Comparison of ENCODE assay signal across 1 cellular context in the genomic region with DNA sequence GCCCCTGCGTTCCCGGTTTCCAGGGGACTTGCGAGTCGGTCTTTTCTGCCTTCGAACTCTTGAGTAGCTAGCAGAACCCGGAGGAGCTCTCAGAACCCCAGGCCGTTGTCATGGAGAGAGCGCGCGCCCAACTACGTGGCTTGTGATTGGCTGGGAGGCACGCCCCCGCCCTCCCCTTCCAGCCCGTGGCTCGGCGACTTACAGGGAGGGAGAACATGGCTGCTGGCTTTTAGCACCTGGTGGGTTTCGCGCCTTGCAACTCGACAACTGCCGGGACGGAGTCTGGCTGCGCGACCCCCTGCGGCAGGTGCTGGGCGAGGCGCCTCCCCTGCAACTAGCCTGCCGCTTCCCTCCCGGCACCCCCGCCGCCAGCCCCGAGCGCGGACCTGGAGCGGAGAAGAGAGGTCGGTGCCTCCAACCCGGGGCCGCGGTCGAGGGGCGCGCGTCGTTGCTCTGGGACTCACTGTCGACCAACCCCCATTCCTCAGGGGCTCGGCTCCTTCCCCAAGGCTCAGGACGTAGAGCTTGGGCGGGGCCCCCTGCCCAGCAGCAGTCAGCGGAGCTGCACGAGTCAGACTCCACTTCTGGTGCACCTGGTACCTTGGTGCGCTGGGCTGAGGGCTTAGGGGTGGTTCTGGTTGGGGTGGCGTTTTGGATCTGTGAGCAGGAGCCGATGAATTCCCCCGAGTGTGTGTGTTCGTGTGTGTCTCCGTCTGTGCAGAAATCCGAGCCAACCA.
TF ChIP-seq lines count a peak whose summit lies in the region.

No MANE protein-coding gene starts in this region.

TF ChIP-seq in HepG2, 621 proteins besides CTCF, POLR2A, EP300 and RAD21 (continued from another document and continues in another):
- TF ChIP-seq ZNF225 (CRISPR knock-in tag; IDR thresholded peaks at IDR 0.05) (no peak; the same call in 1 of the 2 replicates), AGO1 (IDR thresholded peaks at IDR 0.05; ENCODE audit: low read depth, low read length, poor library complexity, severe bottlenecking) (peak; percentile 60), SCMH1 (CRISPR knock-in tag; IDR thresholded peaks at IDR 0.05; ENCODE audit: borderline replicate concordance) (no peak), TCF7 (IDR thresholded peaks at IDR 0.05; ENCODE audit: low read depth) (no peak), SMC3 (IDR thresholded peaks at IDR 0.05; ENCODE audit: low read length) (no peak), THAP11 (CRISPR knock-in tag; IDR thresholded peaks at IDR 0.05) (peak; percentile 88), SP1 (IDR thresholded peaks at IDR 0.05) (no peak), SP1 (CRISPR knock-in tag; IDR thresholded peaks at IDR 0.05) (peak; percentile 85), ZNF777 (CRISPR knock-in tag; IDR thresholded peaks at IDR 0.05) (peak; percentile 85), MBD4 (IDR thresholded peaks at IDR 0.05; ENCODE audit: borderline replicate concordance, low read length) (no peak), ZNF207 (IDR thresholded peaks at IDR 0.05; ENCODE audit: borderline replicate concordance) (no peak), FIP1L1 (IDR thresholded peaks at IDR 0.05; ENCODE audit: borderline replicate concordance, insufficient read depth, low read depth, low read length) (no peak), NFKBIZ (CRISPR knock-in tag; IDR thresholded peaks at IDR 0.05) (peak; percentile 91), HOXA9 (CRISPR knock-in tag; IDR thresholded peaks at IDR 0.05; ENCODE audit: borderline replicate concordance) (peak; percentile 90; the same call in 1 of the 2 replicates), HDAC2 (CRISPR knock-in tag; IDR thresholded peaks at IDR 0.05) (peak; percentile 69), STAT5B (CRISPR knock-in tag; IDR thresholded peaks at IDR 0.05) (peak; percentile 86; the same call in 1 of the 2 replicates), ZNF766 (CRISPR knock-in tag; IDR thresholded peaks at IDR 0.05; ENCODE audit: borderline replicate concordance) (peak; percentile 99), ZBTB1 (CRISPR knock-in tag; IDR thresholded peaks at IDR 0.05; ENCODE audit: borderline replicate concordance) (0 out of 2 replicates have a peak, but pooled peaks have one; percentile 48), RORA (CRISPR knock-in tag; IDR thresholded peaks at IDR 0.05) (no peak), EHMT2 (IDR thresholded peaks at IDR 0.05; ENCODE audit: borderline replicate concordance, low read depth, low read length) (no peak), KLF15 (CRISPR knock-in tag; IDR thresholded peaks at IDR 0.05; ENCODE audit: borderline replicate concordance) (peak; percentile 95; the same call in 1 of the 2 replicates), ZNF329 (CRISPR knock-in tag; IDR thresholded peaks at IDR 0.05; ENCODE audit: low read depth) (peak; percentile 83), HNRNPK (IDR thresholded peaks at IDR 0.05; ENCODE audit: low read depth, low read length, poor library complexity, severe bottlenecking) (no peak), SALL2 (CRISPR knock-in tag; IDR thresholded peaks at IDR 0.05) (peak; percentile 97), EEA1 (CRISPR knock-in tag; IDR thresholded peaks at IDR 0.05; ENCODE audit: borderline replicate concordance) (peak; percentile 94; the same call in 1 of the 2 replicates), ZNF3 (CRISPR knock-in tag; IDR thresholded peaks at IDR 0.05) (no peak), ZFP36 (IDR thresholded peaks at IDR 0.05; ENCODE audit: borderline replicate concordance, low read depth, low read length, partially characterized antibody) (no peak), ZNF670 (CRISPR knock-in tag; IDR thresholded peaks at IDR 0.05; ENCODE audit: borderline replicate concordance) (peak; percentile 88; the same call in 1 of the 2 replicates), ZNF326 (CRISPR knock-in tag; IDR thresholded peaks at IDR 0.05; ENCODE audit: borderline replicate concordance) (no peak), SP5 (CRISPR knock-in tag; IDR thresholded peaks at IDR 0.05; ENCODE audit: borderline replicate concordance, low read depth) (peak; percentile 44; the same call in 1 of the 2 replicates), ZNF879 (CRISPR knock-in tag; IDR thresholded peaks at IDR 0.05) (peak; percentile 93; the same call in 1 of the 2 replicates)
- TF ChIP-seq, protein P1, sequence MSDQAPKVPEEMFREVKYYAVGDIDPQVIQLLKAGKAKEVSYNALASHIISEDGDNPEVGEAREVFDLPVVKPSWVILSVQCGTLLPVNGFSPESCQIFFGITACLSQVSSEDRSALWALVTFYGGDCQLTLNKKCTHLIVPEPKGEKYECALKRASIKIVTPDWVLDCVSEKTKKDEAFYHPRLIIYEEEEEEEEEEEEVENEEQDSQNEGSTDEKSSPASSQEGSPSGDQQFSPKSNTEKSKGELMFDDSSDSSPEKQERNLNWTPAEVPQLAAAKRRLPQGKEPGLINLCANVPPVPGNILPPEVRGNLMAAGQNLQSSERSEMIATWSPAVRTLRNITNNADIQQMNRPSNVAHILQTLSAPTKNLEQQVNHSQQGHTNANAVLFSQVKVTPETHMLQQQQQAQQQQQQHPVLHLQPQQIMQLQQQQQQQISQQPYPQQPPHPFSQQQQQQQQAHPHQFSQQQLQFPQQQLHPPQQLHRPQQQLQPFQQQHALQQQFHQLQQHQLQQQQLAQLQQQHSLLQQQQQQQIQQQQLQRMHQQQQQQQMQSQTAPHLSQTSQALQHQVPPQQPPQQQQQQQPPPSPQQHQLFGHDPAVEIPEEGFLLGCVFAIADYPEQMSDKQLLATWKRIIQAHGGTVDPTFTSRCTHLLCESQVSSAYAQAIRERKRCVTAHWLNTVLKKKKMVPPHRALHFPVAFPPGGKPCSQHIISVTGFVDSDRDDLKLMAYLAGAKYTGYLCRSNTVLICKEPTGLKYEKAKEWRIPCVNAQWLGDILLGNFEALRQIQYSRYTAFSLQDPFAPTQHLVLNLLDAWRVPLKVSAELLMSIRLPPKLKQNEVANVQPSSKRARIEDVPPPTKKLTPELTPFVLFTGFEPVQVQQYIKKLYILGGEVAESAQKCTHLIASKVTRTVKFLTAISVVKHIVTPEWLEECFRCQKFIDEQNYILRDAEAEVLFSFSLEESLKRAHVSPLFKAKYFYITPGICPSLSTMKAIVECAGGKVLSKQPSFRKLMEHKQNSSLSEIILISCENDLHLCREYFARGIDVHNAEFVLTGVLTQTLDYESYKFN (CRISPR knock-in tag; conservative IDR thresholded peaks at IDR 0.05), result 0 out of 2 replicates have a peak, but pooled peaks have one; percentile 34
- TF ChIP-seq, protein P2, sequence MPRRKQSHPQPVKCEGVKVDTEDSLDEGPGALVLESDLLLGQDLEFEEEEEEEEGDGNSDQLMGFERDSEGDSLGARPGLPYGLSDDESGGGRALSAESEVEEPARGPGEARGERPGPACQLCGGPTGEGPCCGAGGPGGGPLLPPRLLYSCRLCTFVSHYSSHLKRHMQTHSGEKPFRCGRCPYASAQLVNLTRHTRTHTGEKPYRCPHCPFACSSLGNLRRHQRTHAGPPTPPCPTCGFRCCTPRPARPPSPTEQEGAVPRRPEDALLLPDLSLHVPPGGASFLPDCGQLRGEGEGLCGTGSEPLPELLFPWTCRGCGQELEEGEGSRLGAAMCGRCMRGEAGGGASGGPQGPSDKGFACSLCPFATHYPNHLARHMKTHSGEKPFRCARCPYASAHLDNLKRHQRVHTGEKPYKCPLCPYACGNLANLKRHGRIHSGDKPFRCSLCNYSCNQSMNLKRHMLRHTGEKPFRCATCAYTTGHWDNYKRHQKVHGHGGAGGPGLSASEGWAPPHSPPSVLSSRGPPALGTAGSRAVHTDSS (CRISPR knock-in tag; conservative IDR thresholded peaks at IDR 0.05), result 0 out of 2 replicates have a peak, but pooled peaks have one; percentile 38
- TF ChIP-seq, protein P3, sequence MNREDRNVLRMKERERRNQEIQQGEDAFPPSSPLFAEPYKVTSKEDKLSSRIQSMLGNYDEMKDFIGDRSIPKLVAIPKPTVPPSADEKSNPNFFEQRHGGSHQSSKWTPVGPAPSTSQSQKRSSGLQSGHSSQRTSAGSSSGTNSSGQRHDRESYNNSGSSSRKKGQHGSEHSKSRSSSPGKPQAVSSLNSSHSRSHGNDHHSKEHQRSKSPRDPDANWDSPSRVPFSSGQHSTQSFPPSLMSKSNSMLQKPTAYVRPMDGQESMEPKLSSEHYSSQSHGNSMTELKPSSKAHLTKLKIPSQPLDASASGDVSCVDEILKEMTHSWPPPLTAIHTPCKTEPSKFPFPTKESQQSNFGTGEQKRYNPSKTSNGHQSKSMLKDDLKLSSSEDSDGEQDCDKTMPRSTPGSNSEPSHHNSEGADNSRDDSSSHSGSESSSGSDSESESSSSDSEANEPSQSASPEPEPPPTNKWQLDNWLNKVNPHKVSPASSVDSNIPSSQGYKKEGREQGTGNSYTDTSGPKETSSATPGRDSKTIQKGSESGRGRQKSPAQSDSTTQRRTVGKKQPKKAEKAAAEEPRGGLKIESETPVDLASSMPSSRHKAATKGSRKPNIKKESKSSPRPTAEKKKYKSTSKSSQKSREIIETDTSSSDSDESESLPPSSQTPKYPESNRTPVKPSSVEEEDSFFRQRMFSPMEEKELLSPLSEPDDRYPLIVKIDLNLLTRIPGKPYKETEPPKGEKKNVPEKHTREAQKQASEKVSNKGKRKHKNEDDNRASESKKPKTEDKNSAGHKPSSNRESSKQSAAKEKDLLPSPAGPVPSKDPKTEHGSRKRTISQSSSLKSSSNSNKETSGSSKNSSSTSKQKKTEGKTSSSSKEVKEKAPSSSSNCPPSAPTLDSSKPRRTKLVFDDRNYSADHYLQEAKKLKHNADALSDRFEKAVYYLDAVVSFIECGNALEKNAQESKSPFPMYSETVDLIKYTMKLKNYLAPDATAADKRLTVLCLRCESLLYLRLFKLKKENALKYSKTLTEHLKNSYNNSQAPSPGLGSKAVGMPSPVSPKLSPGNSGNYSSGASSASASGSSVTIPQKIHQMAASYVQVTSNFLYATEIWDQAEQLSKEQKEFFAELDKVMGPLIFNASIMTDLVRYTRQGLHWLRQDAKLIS (CRISPR knock-in tag; IDR thresholded peaks at IDR 0.05), result no peak
- TF ChIP-seq, protein P4, sequence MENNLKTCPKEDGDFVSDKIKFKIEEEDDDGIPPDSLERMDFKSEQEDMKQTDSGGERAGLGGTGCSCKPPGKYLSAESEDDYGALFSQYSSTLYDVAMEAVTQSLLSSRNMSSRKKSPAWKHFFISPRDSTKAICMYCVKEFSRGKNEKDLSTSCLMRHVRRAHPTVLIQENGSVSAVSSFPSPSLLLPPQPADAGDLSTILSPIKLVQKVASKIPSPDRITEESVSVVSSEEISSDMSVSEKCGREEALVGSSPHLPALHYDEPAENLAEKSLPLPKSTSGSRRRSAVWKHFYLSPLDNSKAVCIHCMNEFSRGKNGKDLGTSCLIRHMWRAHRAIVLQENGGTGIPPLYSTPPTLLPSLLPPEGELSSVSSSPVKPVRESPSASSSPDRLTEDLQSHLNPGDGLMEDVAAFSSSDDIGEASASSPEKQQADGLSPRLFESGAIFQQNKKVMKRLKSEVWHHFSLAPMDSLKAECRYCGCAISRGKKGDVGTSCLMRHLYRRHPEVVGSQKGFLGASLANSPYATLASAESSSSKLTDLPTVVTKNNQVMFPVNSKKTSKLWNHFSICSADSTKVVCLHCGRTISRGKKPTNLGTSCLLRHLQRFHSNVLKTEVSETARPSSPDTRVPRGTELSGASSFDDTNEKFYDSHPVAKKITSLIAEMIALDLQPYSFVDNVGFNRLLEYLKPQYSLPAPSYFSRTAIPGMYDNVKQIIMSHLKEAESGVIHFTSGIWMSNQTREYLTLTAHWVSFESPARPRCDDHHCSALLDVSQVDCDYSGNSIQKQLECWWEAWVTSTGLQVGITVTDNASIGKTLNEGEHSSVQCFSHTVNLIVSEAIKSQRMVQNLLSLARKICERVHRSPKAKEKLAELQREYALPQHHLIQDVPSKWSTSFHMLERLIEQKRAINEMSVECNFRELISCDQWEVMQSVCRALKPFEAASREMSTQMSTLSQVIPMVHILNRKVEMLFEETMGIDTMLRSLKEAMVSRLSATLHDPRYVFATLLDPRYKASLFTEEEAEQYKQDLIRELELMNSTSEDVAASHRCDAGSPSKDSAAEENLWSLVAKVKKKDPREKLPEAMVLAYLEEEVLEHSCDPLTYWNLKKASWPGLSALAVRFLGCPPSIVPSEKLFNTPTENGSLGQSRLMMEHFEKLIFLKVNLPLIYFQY (CRISPR knock-in tag; IDR thresholded peaks at IDR 0.05; ENCODE audit: borderline replicate concordance), result peak; percentile 72; the same call in 1 of the 2 replicates
- TF ChIP-seq, protein P5, sequence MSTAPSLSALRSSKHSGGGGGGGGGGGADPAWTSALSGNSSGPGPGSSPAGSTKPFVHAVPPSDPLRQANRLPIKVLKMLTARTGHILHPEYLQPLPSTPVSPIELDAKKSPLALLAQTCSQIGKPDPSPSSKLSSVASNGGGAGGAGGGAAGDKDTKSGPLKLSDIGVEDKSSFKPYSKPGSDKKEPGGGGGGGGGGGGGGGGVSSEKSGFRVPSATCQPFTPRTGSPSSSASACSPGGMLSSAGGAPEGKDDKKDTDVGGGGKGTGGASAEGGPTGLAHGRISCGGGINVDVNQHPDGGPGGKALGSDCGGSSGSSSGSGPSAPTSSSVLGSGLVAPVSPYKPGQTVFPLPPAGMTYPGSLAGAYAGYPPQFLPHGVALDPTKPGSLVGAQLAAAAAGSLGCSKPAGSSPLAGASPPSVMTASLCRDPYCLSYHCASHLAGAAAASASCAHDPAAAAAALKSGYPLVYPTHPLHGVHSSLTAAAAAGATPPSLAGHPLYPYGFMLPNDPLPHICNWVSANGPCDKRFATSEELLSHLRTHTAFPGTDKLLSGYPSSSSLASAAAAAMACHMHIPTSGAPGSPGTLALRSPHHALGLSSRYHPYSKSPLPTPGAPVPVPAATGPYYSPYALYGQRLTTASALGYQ (CRISPR knock-in tag; IDR thresholded peaks at IDR 0.05), result peak; percentile 76
- TF ChIP-seq, protein P6, sequence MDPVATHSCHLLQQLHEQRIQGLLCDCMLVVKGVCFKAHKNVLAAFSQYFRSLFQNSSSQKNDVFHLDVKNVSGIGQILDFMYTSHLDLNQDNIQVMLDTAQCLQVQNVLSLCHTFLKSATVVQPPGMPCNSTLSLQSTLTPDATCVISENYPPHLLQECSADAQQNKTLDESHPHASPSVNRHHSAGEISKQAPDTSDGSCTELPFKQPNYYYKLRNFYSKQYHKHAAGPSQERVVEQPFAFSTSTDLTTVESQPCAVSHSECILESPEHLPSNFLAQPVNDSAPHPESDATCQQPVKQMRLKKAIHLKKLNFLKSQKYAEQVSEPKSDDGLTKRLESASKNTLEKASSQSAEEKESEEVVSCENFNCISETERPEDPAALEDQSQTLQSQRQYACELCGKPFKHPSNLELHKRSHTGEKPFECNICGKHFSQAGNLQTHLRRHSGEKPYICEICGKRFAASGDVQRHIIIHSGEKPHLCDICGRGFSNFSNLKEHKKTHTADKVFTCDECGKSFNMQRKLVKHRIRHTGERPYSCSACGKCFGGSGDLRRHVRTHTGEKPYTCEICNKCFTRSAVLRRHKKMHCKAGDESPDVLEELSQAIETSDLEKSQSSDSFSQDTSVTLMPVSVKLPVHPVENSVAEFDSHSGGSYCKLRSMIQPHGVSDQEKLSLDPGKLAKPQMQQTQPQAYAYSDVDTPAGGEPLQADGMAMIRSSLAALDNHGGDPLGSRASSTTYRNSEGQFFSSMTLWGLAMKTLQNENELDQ (CRISPR knock-in tag; IDR thresholded peaks at IDR 0.05; ENCODE audit: borderline replicate concordance), result peak; percentile 46; the same call in 1 of the 2 replicates
